Comparison of ENCODE assay signal across 24 cellular contexts in genomic region chr14:36665887-36666415, GRCh38. TPM values are rescaled to one million over a fixed set of nuclear protein-coding genes. Genes with fewer than 3 reads are reported as not detected.
A peak's percentile ranks its signal among the peaks of the same experiment; 100 is the strongest.
DNase-seq lines count a peak whose midpoint lies in the region; ATAC-seq, FAIRE-seq and TF ChIP-seq lines count a peak whose summit lies in the region.
"Had no signal": no experiment of that assay in that cellular context is flagged by ENCODE, and none has a peak within 500 bp of the region (broad histone marks: within the 10 kb centered on the region; RNA-seq: fewer than 3 reads in every experiment).

No MANE protein-coding gene starts in this region.

- H3K79me1 ChIP-seq in H1 (ENCODE audit: low read depth, low read length), result no peaks in the 10 kb centered on the region

- peaks cover 13 to 26% of the 10 kb centered on the region in 2 experiments for H4K20me1 ChIP-seq in H1 (replicated peaks in 1 of 2; ENCODE audit: control insufficient read depth in 1 of 2, insufficient read depth in 2 of 2, low read length in 2 of 2)

- H3K9me3 ChIP-seq in HUES48 (ENCODE audit: control insufficient read depth, insufficient read depth, low read length) (no peaks in the 10 kb centered on the region), H1 (ENCODE audit: insufficient read depth in 2 of 2, low read depth in 1 of 2, low read length in 1 of 2) (no peaks in the 10 kb centered on the region), lower lobe of right lung (no peaks in the 10 kb centered on the region)
- H3K9me3 ChIP-seq in naive thymus-derived CD4-positive, alpha-beta T cell (ENCODE audit: control insufficient read depth in 2 of 3, low read length in 3 of 3), result no peaks in the 10 kb centered on the region
- H3K9me3 ChIP-seq: ascending aorta, heart right ventricle, SK-N-SH, vagina had no signal

- H2BK20ac ChIP-seq in H1 (ENCODE audit: low read length), result no peak overlapping the region

- no peak for FAIRE-seq in H1 (lab: Jason Lieb, UNC)
- FAIRE-seq: kidney, small intestine had no signal

- DNase-seq in DMS79 (lab: John Stamatoyannopoulos, UW) (peak; percentile 52), H1 (ENCODE audit: low read depth in 1 of 2, low spot score in 2 of 2) (peak in 1 of 2 experiments; percentile 54), lower lobe of right lung (no peak), osteocyte (ENCODE audit: extremely low spot score, unreplicated experiment) (no peak)
- DNase-seq in naive thymus-derived CD4-positive, alpha-beta T cell, result no peak
- DNase-seq: activated B cell treated with CpG ODN at 0.5 μM for 24 hours; activated CD4-positive, alpha-beta memory T cell treated with anti-CD3 and anti-CD28 coated beads, Interleukin-2, amount 10 ng/mL, durations not matched to agents 7 days and 5 days; activated naive CD4-positive, alpha-beta T cell treated with anti-CD3 and anti-CD28 coated beads, Interleukin-2, amount 10 ng/mL, durations not matched to agents 7 days and 5 days; activated T-cell treated with anti-CD3 and anti-CD28 coated beads, Interleukin-2, amount 50 U/mL, for 48 hours; CD4-positive, CD25-positive, alpha-beta regulatory T cell; heart right ventricle; mammary epithelial cell; naive B cell; NCI-H1105; SK-N-SH; small intestine; stimulated activated CD4-positive, alpha-beta T cell treated with anti-CD3 and anti-CD28 coated beads, Interleukin-4, amount 100 ng/mL, for 24 hours had no signal

- H2BK5ac ChIP-seq in H1 (ENCODE audit: low read depth, low read length), result no peak overlapping the region

- H4K91ac ChIP-seq in H1 (replicated peaks; ENCODE audit: insufficient read length, low read length), result no peak overlapping the region

- no peak overlapping the region for H3K4ac ChIP-seq in H1 (replicated peaks; ENCODE audit: insufficient read length, low read depth, low read length)

- H3K36me3 Mint-ChIP-seq in naive thymus-derived CD4-positive, alpha-beta T cell, result peaks cover 0 to 5% (median 3%) of the 10 kb centered on the region in 5 donors
- no peaks in the 10 kb centered on the region for H3K36me3 Mint-ChIP-seq in osteocyte (ENCODE audit: unreplicated experiment)
- H3K36me3 Mint-ChIP-seq: CD4-positive, CD25-positive, alpha-beta regulatory T cell had no signal

- H3K79me2 ChIP-seq in H1 (ENCODE audit: control insufficient read depth in 1 of 2, insufficient read depth in 2 of 2, low read length in 2 of 2), result no peaks in the 10 kb centered on the region

- H3K4me3 Mint-ChIP-seq in naive thymus-derived CD4-positive, alpha-beta T cell, result peak overlapping the region in 6 of 10 donors; percentile 13 to 36 (median 28)
- no peak overlapping the region for H3K4me3 Mint-ChIP-seq in osteocyte (ENCODE audit: unreplicated experiment)
- H3K4me3 Mint-ChIP-seq: activated B cell treated with CpG ODN at 0.5 μM for 24 hours; activated CD4-positive, alpha-beta memory T cell treated with anti-CD3 and anti-CD28 coated beads, Interleukin-2, amount 10 ng/mL, durations not matched to agents 7 days and 5 days; activated naive CD4-positive, alpha-beta T cell treated with anti-CD3 and anti-CD28 coated beads, Interleukin-2, amount 10 ng/mL, durations not matched to agents 7 days and 5 days; T-helper 2 cell treated with Interferon-gamma antibody and Interleukin-4, amounts not matched to agents 5 μg/mL and 100 μg/mL, for 36 hours had no signal

- no peak overlapping the region for H2AFZ ChIP-seq in H1 (ENCODE audit: low read length)

- POLR2A ChIA-PET in H1 (lab: Charles Lee; ENCODE audit: partially characterized antibody), result interaction anchor here (1.0 to 1.7 kb wide), 4 partner anchors 8 to 919 kb away, joined by 3 to 6 read pairs (median 4); no protein-coding TSS in a partner anchor
- POLR2A ChIA-PET in naive thymus-derived CD4-positive, alpha-beta T cell (lab: Charles Lee), result no interaction called here

- H3K27me3 ChIP-seq in HUES48 (ENCODE audit: control insufficient read depth, insufficient read depth, low read length) (peaks cover 98% of the 10 kb centered on the region), H1 (replicated peaks in 1 of 4; ENCODE audit: control insufficient read depth in 3 of 4, extremely low read depth in 1 of 4, insufficient read depth in 3 of 4, low read length in 3 of 4) (peaks cover 63 to 84% (median 71%) of the 10 kb centered on the region in 4 experiments), lower lobe of right lung (ENCODE audit: low read depth) (peaks cover 91% of the 10 kb centered on the region)
- H3K27me3 ChIP-seq in naive thymus-derived CD4-positive, alpha-beta T cell (ENCODE audit: control insufficient read depth in 2 of 2, insufficient read depth in 2 of 2, low read length in 2 of 2), result peaks cover 0 to 4% of the 10 kb centered on the region in 2 donors

- no peak overlapping the region for H4K8ac ChIP-seq in H1 (ENCODE audit: extremely low read depth, insufficient read depth, low read length)

- H3K9me3 Mint-ChIP-seq in naive thymus-derived CD4-positive, alpha-beta T cell, result peaks cover 0 to 21% (median 8%) of the 10 kb centered on the region in 11 donors
- no peaks in the 10 kb centered on the region for H3K9me3 Mint-ChIP-seq in osteocyte (ENCODE audit: unreplicated experiment)
- H3K9me3 Mint-ChIP-seq: activated B cell treated with CpG ODN at 0.5 μM for 24 hours; activated CD4-positive, alpha-beta memory T cell treated with anti-CD3 and anti-CD28 coated beads, Interleukin-2, amount 10 ng/mL, durations not matched to agents 7 days and 5 days had no signal

- CTCF ChIA-PET in H1 (lab: Charles Lee; ENCODE audit: partially characterized antibody), result interaction anchor here (1.1 to 5.2 kb wide), 11 partner anchors 10 to 277 kb away, joined by 3 to 39 read pairs (median 5); no protein-coding TSS in a partner anchor
- CTCF ChIA-PET in naive thymus-derived CD4-positive, alpha-beta T cell (lab: Charles Lee), result no interaction called here

- 0 out of 2 replicates have a peak overlapping the region, but pooled peaks have one; percentile 62 for H2BK12ac ChIP-seq in H1 (ENCODE audit: low read depth, low read length)

- TF ChIP-seq CTCF in H1 (IDR thresholded peaks at IDR 0.05; ENCODE audit: control extremely low read depth in 1 of 3, insufficient read depth in 1 of 3, low read depth in 1 of 3, low read length in 3 of 3) (no peak), lower lobe of right lung (IDR thresholded peaks at IDR 0.05) (no peak), osteocyte (IDR thresholded peaks at IDR 0.05) (no peak)

- H3K27ac ChIP-seq in HUES48 (ENCODE audit: low read depth, low read length) (no peak overlapping the region), H1 (ENCODE audit: low read depth, low read length) (no peak overlapping the region), lower lobe of right lung (no peak overlapping the region)
- H3K27ac ChIP-seq in naive thymus-derived CD4-positive, alpha-beta T cell (ENCODE audit: low read depth, low read length), result no peak overlapping the region
- H3K27ac ChIP-seq: ascending aorta, heart right ventricle, vagina had no signal

- H3K14ac ChIP-seq in H1 (ENCODE audit: insufficient read length), result no peak overlapping the region

- H3K9ac ChIP-seq in HUES48 (ENCODE audit: low read depth, low read length), result no peak overlapping the region
- H3K9ac ChIP-seq in H1 (replicated peaks in 1 of 4; ENCODE audit: extremely low read depth in 1 of 4, low read depth in 3 of 4, low read length in 3 of 4), result no peak overlapping the region
- H3K9ac ChIP-seq: SK-N-SH had no signal

- H3K23ac ChIP-seq in H1 (ENCODE audit: insufficient read length), result no peak overlapping the region

- H3K4me2 ChIP-seq in H1 (ENCODE audit: insufficient read depth in 1 of 2, low read depth in 2 of 2, low read length in 2 of 2), result peak overlapping the region; percentile 50 to 85
- H3K4me2 ChIP-seq: SK-N-SH had no signal

- peaks cover 11% of the 10 kb centered on the region; the same call in 1 of the 2 replicates for H3K23me2 ChIP-seq in H1 (ENCODE audit: low read depth, low read length)

- H3K56ac ChIP-seq in H1 (replicated peaks; ENCODE audit: insufficient read length, low read depth, low read length), result no peak overlapping the region

- peaks cover 57 to 68% (median 63%) of the 10 kb centered on the region in 5 donors for H3K27me3 Mint-ChIP-seq in naive thymus-derived CD4-positive, alpha-beta T cell
- H3K27me3 Mint-ChIP-seq in osteocyte (ENCODE audit: unreplicated experiment), result peaks cover 78% of the 10 kb centered on the region

- H2BK15ac ChIP-seq in H1 (ENCODE audit: low read length), result no peak overlapping the region

- no peak for ATAC-seq in naive thymus-derived CD4-positive, alpha-beta T cell
- ATAC-seq in esophagus mucosa (no peak), lower lobe of right lung (no peak), GM18517 (IDR thresholded peaks at IDR 0.05; ENCODE audit: unreplicated experiment) (no peak)
- ATAC-seq: heart right ventricle had no signal

- H3K18ac ChIP-seq in H1 (ENCODE audit: extremely low read depth, low read length), result no peak overlapping the region

- H4K5ac ChIP-seq in H1 (ENCODE audit: insufficient read length, low read depth, low read length), result no peak overlapping the region

- no peak for TF ChIP-seq EP300 in H1 (IDR thresholded peaks at IDR 0.05; ENCODE audit: borderline replicate concordance in 1 of 2, low read depth in 2 of 2, low read length in 2 of 2)

- H3K36me3 ChIP-seq in HUES48 (ENCODE audit: control insufficient read depth, insufficient read depth, low read length), result no peaks in the 10 kb centered on the region
- H3K36me3 ChIP-seq in H1 (ENCODE audit: control insufficient read depth in 2 of 4, insufficient read depth in 4 of 4, low read length in 3 of 4), result peaks cover 0 to 3% (median 0%) of the 10 kb centered on the region in 4 experiments; a peak in 1 of 8 replicates
- H3K36me3 ChIP-seq in naive thymus-derived CD4-positive, alpha-beta T cell (ENCODE audit: control insufficient read depth in 2 of 3, insufficient read depth in 3 of 3, low read length in 3 of 3), result no peaks in the 10 kb centered on the region
- no peaks in the 10 kb centered on the region for H3K36me3 ChIP-seq in lower lobe of right lung
- H3K36me3 ChIP-seq: ascending aorta, heart right ventricle, vagina had no signal

- TF ChIP-seq RAD21 in H1 (IDR thresholded peaks at IDR 0.05 in 1 of 2, conservative IDR thresholded peaks at IDR 0.05 in 1 of 2; ENCODE audit: low read depth in 2 of 2, low read length in 2 of 2), result no peak

- no peak overlapping the region for H2BK120ac ChIP-seq in H1 (replicated peaks; ENCODE audit: low read depth, low read length)

- peaks cover 8 to 45% (median 36%) of the 10 kb centered on the region in 7 donors for H3K4me1 Mint-ChIP-seq in naive thymus-derived CD4-positive, alpha-beta T cell
- H3K4me1 Mint-ChIP-seq in osteocyte (ENCODE audit: unreplicated experiment), result peaks cover 44% of the 10 kb centered on the region

- intact Hi-C loops in naive thymus-derived CD4-positive, alpha-beta T cell (cut with micrococcal nuclease), result no loop called here
- intact Hi-C loops in lower lobe of right lung (cut with DNase I), result no loop called here

- H3K4me3 ChIP-seq in HUES48 (ENCODE audit: low read depth, low read length) (peak overlapping the region; percentile 51), H1 (ENCODE audit: extremely low read depth in 1 of 4, insufficient read depth in 2 of 4, low read depth in 3 of 4, low read length in 4 of 4) (peak overlapping the region in 1 of 4 experiments; percentile 58; a peak in 3 of 8 replicates), lower lobe of right lung (no peak overlapping the region)
- no peak overlapping the region for H3K4me3 ChIP-seq in naive thymus-derived CD4-positive, alpha-beta T cell (ENCODE audit: low read length)
- H3K4me3 ChIP-seq: heart right ventricle, vagina had no signal

- no peak overlapping the region for H2AK5ac ChIP-seq in H1 (ENCODE audit: low read depth, low read length)

- no peak for TF ChIP-seq POLR2A in H1 (IDR thresholded peaks at IDR 0.05; ENCODE audit: control extremely low read depth in 1 of 2, low read depth in 2 of 2, low read length in 2 of 2)

- WGBS in H1 (ENCODE audit: extremely low coverage in 1 of 2, insufficient coverage in 1 of 2, insufficient read length in 1 of 2, insufficient replicate concordance in 2 of 2, low coverage in 1 of 2, low lambda C conversion rate in 2 of 2, missing lambda C conversion rate in 1 of 2), 2 experiments, result 4% methylated on average over 18 of the region's 18 CpGs; no CpG with 5 or more reads in 1 of the 2 experiments

- no peak overlapping the region for H3K27ac Mint-ChIP-seq in naive thymus-derived CD4-positive, alpha-beta T cell
- H3K27ac Mint-ChIP-seq in osteocyte (ENCODE audit: unreplicated experiment), result no peak overlapping the region
- H3K27ac Mint-ChIP-seq: activated B cell treated with CpG ODN at 0.5 μM for 24 hours; activated CD4-positive, alpha-beta memory T cell treated with anti-CD3 and anti-CD28 coated beads, Interleukin-2, amount 10 ng/mL, durations not matched to agents 7 days and 5 days; activated naive CD4-positive, alpha-beta T cell treated with anti-CD3 and anti-CD28 coated beads, Interleukin-2, amount 10 ng/mL, durations not matched to agents 7 days and 5 days; CD4-positive, CD25-positive, alpha-beta regulatory T cell; naive B cell; T-helper 2 cell treated with Interferon-gamma antibody and Interleukin-4, amounts not matched to agents 5 μg/mL and 100 μg/mL, for 36 hours had no signal

- H3K4me1 ChIP-seq in HUES48 (ENCODE audit: control insufficient read depth, insufficient read depth, low read length), result peaks cover 27% of the 10 kb centered on the region
- H3K4me1 ChIP-seq in H1 (replicated peaks in 1 of 4; ENCODE audit: control insufficient read depth in 3 of 4, insufficient read depth in 4 of 4, low read length in 3 of 4), result peaks cover 4 to 21% (median 16%) of the 10 kb centered on the region in 4 experiments
- peaks cover 0 to 13% of the 10 kb centered on the region in 2 donors for H3K4me1 ChIP-seq in naive thymus-derived CD4-positive, alpha-beta T cell (ENCODE audit: control insufficient read depth in 2 of 2, insufficient read depth in 2 of 2, low read length in 2 of 2)
- peaks cover 48% of the 10 kb centered on the region for H3K4me1 ChIP-seq in lower lobe of right lung

RNA-seq across cellular contexts. Expression of gene PAX9, which starts 4.3 kb away (rescaled TPM):
- total RNA-seq in H1 (2021; fragmentation: NEBNext Ultra II Directional; extraction: Animal tissue kit (Norgen Biotek cat#: 25700)), result not detected in 2 replicates
- 0.05 TPM in 1 of 2 replicates, not detected in the other for polyA plus RNA-seq in H1 (2011; rRNA removed)
- polyA plus RNA-seq in H1 (2011; cell fraction: cytosol; rRNA removed), result not detected
- not detected for polyA plus RNA-seq in H1 (2011; cell fraction: nucleus; rRNA removed)
- 0.20 to 0.35 TPM (median 0.22 TPM) in 4 replicates for polyA plus RNA-seq in H1 (2012, experiment 1 of 2)
- polyA plus RNA-seq in H1 (2012, experiment 2 of 2), result 0.04 TPM
- polyA plus RNA-seq in H1 (2013, experiment 1 of 2), result 0.02 TPM
- not detected for polyA plus RNA-seq in H1 (2013, experiment 2 of 2)
- polyA minus RNA-seq in H1 (2011; rRNA and poly(A)+ RNA removed), result not detected in 2 replicates
- not detected for polyA minus RNA-seq in H1 (2011; cell fraction: cytosol; rRNA and poly(A)+ RNA removed)
- not detected for polyA minus RNA-seq in H1 (2011; cell fraction: nucleus; rRNA and poly(A)+ RNA removed)
- total RNA-seq in naive thymus-derived CD4-positive, alpha-beta T cell, result not detected
- under 1 TPM in 1 of 2 donors, not detected in 1; 0.05 TPM for polyA plus RNA-seq in naive thymus-derived CD4-positive, alpha-beta T cell
- total RNA-seq in esophagus mucosa, result 83.6 TPM
- total RNA-seq in lower lobe of right lung, result 1.0 TPM
- 3.9 and 4.6 TPM in 2 replicates for total RNA-seq in osteocyte
- total RNA-seq: activated B cell treated with CpG ODN at 0.5 μM for 24 hours; activated CD4-positive, alpha-beta memory T cell treated with anti-CD3 and anti-CD28 coated beads, Interleukin-2, amount 10 ng/mL, durations not matched to agents 7 days and 5 days; ascending aorta; heart right ventricle had no signal
- polyA plus RNA-seq: SK-N-SH had no signal

Comparison
In these comparisons a context has a peak if more than half of its experiments do, and no peak if none do; other contexts are left out.
1. RNA of gene PAX9, which starts 4.3 kb away (total RNA-seq): 83.6 TPM in esophagus mucosa (single experiment); 3.9 to 4.6 TPM in osteocyte, 1.0 TPM in lower lobe of right lung (single experiment), not detected in H1 and not detected in naive thymus-derived CD4-positive, alpha-beta T cell; every median in the first group is over 10 times any median in the second.